Comparison of ENCODE assay signal across 24 cellular contexts in the genomic region with DNA sequence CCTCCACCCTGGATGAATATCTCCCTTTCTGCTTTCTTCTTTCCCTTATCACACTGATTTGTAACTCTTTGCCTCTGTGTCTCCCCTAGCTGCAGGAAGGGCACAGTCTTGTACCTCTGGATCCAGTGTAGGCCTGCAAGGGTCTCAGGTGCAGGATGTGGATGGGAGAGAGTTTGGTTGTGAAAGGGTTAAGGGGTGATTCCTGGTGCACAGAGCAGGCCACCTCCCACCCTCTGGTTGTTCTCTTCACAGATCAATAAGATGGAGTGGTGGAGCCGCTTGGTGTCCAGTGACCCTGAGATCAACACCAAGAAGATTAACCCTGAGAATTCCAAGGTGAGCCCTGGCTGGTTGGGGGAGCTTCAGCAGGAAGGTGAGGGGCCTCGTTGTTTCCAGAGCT. TPM values are rescaled to one million over a fixed set of nuclear protein-coding genes. Genes with fewer than 3 reads are reported as not detected.
"Had no signal": no experiment of that assay in that cellular context is flagged by ENCODE, and none has a peak within 500 bp of the region (broad histone marks: within the 10 kb centered on the region; RNA-seq: fewer than 3 reads in every experiment).

No MANE protein-coding gene starts in this region.

- H3K27me3 Mint-ChIP-seq: activated naive CD4-positive, alpha-beta T cell treated with anti-CD3 and anti-CD28 coated beads, Interleukin-2, amount 50 U/mL, for 24 hours had no signal

- H3K9me3 ChIP-seq: tibial artery, vagina had no signal

- H3K27ac ChIP-seq: epithelial cell of prostate, SK-N-MC, tibial artery, vagina, VCaP had no signal

- H3K9me3 Mint-ChIP-seq: activated naive CD4-positive, alpha-beta T cell treated with anti-CD3 and anti-CD28 coated beads, Interleukin-2, amount 50 U/mL, for 24 hours; nephron had no signal

- H3K4me1 ChIP-seq: tibial artery had no signal

- H3K4me1 Mint-ChIP-seq: activated naive CD4-positive, alpha-beta T cell treated with anti-CD3 and anti-CD28 coated beads, Interleukin-2, amount 50 U/mL, for 24 hours had no signal

- FAIRE-seq: frontal cortex had no signal

- H3K27ac Mint-ChIP-seq: activated naive CD4-positive, alpha-beta T cell treated with anti-CD3 and anti-CD28 coated beads, Interleukin-2, amount 50 U/mL, for 24 hours; nephron had no signal

- H3K27me3 ChIP-seq: tibial artery, vagina had no signal

- H3K4me3 ChIP-seq: SK-N-MC, tibial artery, vagina had no signal

- H3K4me3 Mint-ChIP-seq: activated naive CD4-positive, alpha-beta T cell treated with anti-CD3 and anti-CD28 coated beads, Interleukin-2, amount 50 U/mL, for 24 hours; nephron had no signal

- DNase-seq: activated CD4-positive, alpha-beta T cell treated with anti-CD3 and anti-CD28 coated beads for 1 hour; activated CD4-positive, alpha-beta T cell treated with anti-CD3 and anti-CD28 coated beads, Interleukin-2, amount 50 U/mL, for 4 hours; activated T-cell treated with anti-CD3 and anti-CD28 coated beads for 4 hours; anterior cingulate cortex; dermis blood vessel endothelial cell; head of caudate nucleus; islet precursor cell; mesendoderm; stimulated activated CD4-positive, alpha-beta T cell treated with anti-CD3 and anti-CD28 coated beads, Interleukin-2, amount 100 ng/mL, for 48 hours; stimulated activated naive CD4-positive, alpha-beta T cell; tibial artery had no signal

RNA-seq across cellular contexts. Expression of a gene that starts 15.1 kb away (rescaled TPM):
- total RNA-seq: chondrocyte, dermis blood vessel endothelial cell, fibroblast of lung, frontal cortex, osteoblast, pulmonary artery endothelial cell, subcutaneous adipose tissue had no signal
- polyA plus RNA-seq: fibroblast of lung had no signal

RNA-seq across cellular contexts. Expression of a gene that starts 31.4 kb away (rescaled TPM):
- total RNA-seq: chondrocyte, dermis blood vessel endothelial cell, fibroblast of lung, frontal cortex, lower leg skin, osteoblast, pulmonary artery endothelial cell, subcutaneous adipose tissue, vagina had no signal
- polyA plus RNA-seq: fibroblast of lung had no signal
